In genomic region chr5:15234366-15234765, GRCh38 we compare ENCODE assay signal across 18 cellular contexts.
"Had no signal": no experiment of that assay in that cellular context is flagged by ENCODE, and none has a peak within 500 bp of the region (broad histone marks: within the 10 kb centered on the region; RNA-seq: fewer than 3 reads in every experiment).

No MANE protein-coding gene starts in this region.

- H3K27me3 ChIP-seq: gastrocnemius medialis, pancreas, suprapubic skin had no signal

- H3K4me1 Mint-ChIP-seq: activated CD4-positive, alpha-beta memory T cell treated with anti-CD3 and anti-CD28 coated beads, Interleukin-2, amount 10 ng/mL, durations not matched to agents 7 days and 5 days; activated CD4-positive, alpha-beta T cell treated with anti-CD3 and anti-CD28 coated beads for 36 hours had no signal

- H3K27ac ChIP-seq: epithelial cell of prostate, gastrocnemius medialis, left ventricle myocardium inferior, pancreas, suprapubic skin had no signal

- H3K4me3 ChIP-seq: gastrocnemius medialis, pancreas, smooth muscle cell, suprapubic skin had no signal

- DNase-seq: activated CD4-positive, alpha-beta memory T cell treated with anti-CD3 and anti-CD28 coated beads, Interleukin-2, amount 10 ng/mL, durations not matched to agents 7 days and 5 days; activated CD4-positive, alpha-beta T cell treated with anti-CD3 and anti-CD28 coated beads for 36 hours; activated naive CD8-positive, alpha-beta T cell treated with anti-CD3 and anti-CD28 coated beads, Interleukin-2, amount 10 ng/mL, durations not matched to agents 7 days and 5 days; activated T-cell treated with anti-CD3 and anti-CD28 coated beads, Interleukin-2, amount 50 U/mL, for 72 hours; anterior cingulate cortex; caudate nucleus; effector memory CD4-positive, alpha-beta T cell; gastrocnemius medialis; left ventricle myocardium inferior; pancreas; stimulated activated CD4-positive, alpha-beta T cell treated with anti-CD3 and anti-CD28 coated beads, Interleukin-2, amount 100 ng/mL, for 24 hours; stimulated activated naive CD4-positive, alpha-beta T cell treated with Interleukin-2 at 50 U/mL for 16 hours; T-helper 9 cell had no signal

- H3K4me1 ChIP-seq: gastrocnemius medialis, left ventricle myocardium inferior, pancreas, suprapubic skin had no signal

- H3K36me3 ChIP-seq: gastrocnemius medialis, left ventricle myocardium inferior, pancreas, suprapubic skin had no signal

- FAIRE-seq: pancreas had no signal

- H3K9me3 ChIP-seq: gastrocnemius medialis, pancreas, suprapubic skin had no signal

- H3K27me3 Mint-ChIP-seq: activated CD4-positive, alpha-beta memory T cell treated with anti-CD3 and anti-CD28 coated beads, Interleukin-2, amount 10 ng/mL, durations not matched to agents 7 days and 5 days; activated CD4-positive, alpha-beta T cell treated with anti-CD3 and anti-CD28 coated beads for 36 hours; activated naive CD8-positive, alpha-beta T cell treated with anti-CD3 and anti-CD28 coated beads, Interleukin-2, amount 10 ng/mL, durations not matched to agents 7 days and 5 days; type B pancreatic cell had no signal

- H3K36me3 Mint-ChIP-seq: activated naive CD8-positive, alpha-beta T cell treated with anti-CD3 and anti-CD28 coated beads, Interleukin-2, amount 10 ng/mL, durations not matched to agents 7 days and 5 days; type B pancreatic cell had no signal

- ATAC-seq: activated CD4-positive, alpha-beta T cell treated with anti-CD3 and anti-CD28 coated beads for 36 hours; activated T-cell treated with anti-CD3 and anti-CD28 coated beads, Interleukin-2, amount 50 U/mL, for 72 hours; pancreas had no signal

- H3K4me3 Mint-ChIP-seq: activated CD4-positive, alpha-beta memory T cell treated with anti-CD3 and anti-CD28 coated beads, Interleukin-2, amount 10 ng/mL, durations not matched to agents 7 days and 5 days; activated CD4-positive, alpha-beta T cell treated with anti-CD3 and anti-CD28 coated beads for 36 hours; activated naive CD8-positive, alpha-beta T cell treated with anti-CD3 and anti-CD28 coated beads, Interleukin-2, amount 10 ng/mL, durations not matched to agents 7 days and 5 days; activated T-cell treated with anti-CD3 and anti-CD28 coated beads, Interleukin-2, amount 50 U/mL, for 72 hours; neural crest cell; type B pancreatic cell had no signal

- H3K27ac Mint-ChIP-seq: activated CD4-positive, alpha-beta memory T cell treated with anti-CD3 and anti-CD28 coated beads, Interleukin-2, amount 10 ng/mL, durations not matched to agents 7 days and 5 days; activated CD4-positive, alpha-beta T cell treated with anti-CD3 and anti-CD28 coated beads for 36 hours; activated naive CD8-positive, alpha-beta T cell treated with anti-CD3 and anti-CD28 coated beads, Interleukin-2, amount 10 ng/mL, durations not matched to agents 7 days and 5 days; activated T-cell treated with anti-CD3 and anti-CD28 coated beads, Interleukin-2, amount 50 U/mL, for 72 hours; type B pancreatic cell had no signal

- H3K4me2 ChIP-seq: smooth muscle cell had no signal

- H3K9me3 Mint-ChIP-seq: type B pancreatic cell had no signal
